In genomic region chr9:131635285-131635684, GRCh38 we compare ENCODE assay signal across 8 cellular contexts.
DNase-seq lines count a peak whose midpoint lies in the region; ATAC-seq and TF ChIP-seq lines count a peak whose summit lies in the region.

No MANE protein-coding gene starts in this region.

- peaks cover 49% of the 10 kb centered on the region for H3K36me3 ChIP-seq in effector memory CD4-positive, alpha-beta T cell (ENCODE audit: control insufficient read depth, insufficient read depth, low read length)

- H3K27me3 Mint-ChIP-seq in mesothelial cell of epicardium (ENCODE audit: low read depth), result no peaks in the 10 kb centered on the region

- no peaks in the 10 kb centered on the region for H3K9me3 Mint-ChIP-seq in mesothelial cell of epicardium

- H3K9me3 ChIP-seq in effector memory CD4-positive, alpha-beta T cell (ENCODE audit: control insufficient read depth, low read length), result no peaks in the 10 kb centered on the region

- peaks cover 19% of the 10 kb centered on the region for H3K4me1 ChIP-seq in effector memory CD4-positive, alpha-beta T cell (ENCODE audit: control insufficient read depth, insufficient read depth, low read length, poor library complexity, severe bottlenecking)

- H3K36me3 Mint-ChIP-seq in mesothelial cell of epicardium, result peaks cover 15% of the 10 kb centered on the region

- peak overlapping the region; percentile 76 for H3K27ac ChIP-seq in effector memory CD4-positive, alpha-beta T cell (ENCODE audit: insufficient read depth, low read length, poor library complexity, severe bottlenecking)

- peak overlapping the region; percentile 93 for H3K27ac Mint-ChIP-seq in mesothelial cell of epicardium

- H3K4me3 ChIP-seq in effector memory CD4-positive, alpha-beta T cell (ENCODE audit: insufficient read depth, low read depth, low read length, poor library complexity, severe bottlenecking), result no peak overlapping the region

- peaks cover 40% of the 10 kb centered on the region for H3K4me1 Mint-ChIP-seq in mesothelial cell of epicardium

- H3K4me3 Mint-ChIP-seq in mesothelial cell of epicardium, result no peak overlapping the region

- no peak for TF ChIP-seq CTCF in mesothelial cell of epicardium (IDR thresholded peaks at IDR 0.05; ENCODE audit: unreplicated experiment)

- H3K27me3 ChIP-seq in effector memory CD4-positive, alpha-beta T cell (replicated peaks; ENCODE audit: control insufficient read depth, insufficient read depth, low read length, poor library complexity, severe bottlenecking), result no peaks in the 10 kb centered on the region

- peak; percentile 98 for DNase-seq in EH (ENCODE audit: low read depth)
- peak; percentile 5 for DNase-seq in NCI-H2227 treated with DMSO at 0.1 percent for 48 hours (lab: John Stamatoyannopoulos, UW)
- DNase-seq in activated CD4-positive, alpha-beta T cell treated with anti-CD3 and anti-CD28 coated beads, Interleukin-2, amount 50 U/mL, for 4 hours, result peak; percentile 75 to 78
- DNase-seq in effector memory CD4-positive, alpha-beta T cell, result peak; percentile 66 to 75 (median 72)
- peak in 1 of 2 experiments; percentile 63 for DNase-seq in mesothelial cell of epicardium (ENCODE audit: low spot score in 2 of 2, unreplicated experiment in 2 of 2)
- DNase-seq in stimulated activated CD8-positive, alpha-beta memory T cell treated with anti-CD3 and anti-CD28 coated beads, Interleukin-4, amount 100 ng/mL, for 4 hours (ENCODE audit: low read depth in 2 of 2, low spot score in 1 of 2), result peak; percentile 33 to 68
- no peak for DNase-seq in NCI-H1105 (lab: John Stamatoyannopoulos, UW)

- no peak for ATAC-seq in HG03159 (IDR thresholded peaks at IDR 0.05; ENCODE audit: unreplicated experiment)
